2 cellular contexts compared by ENCODE assay signal in the genomic region with DNA sequence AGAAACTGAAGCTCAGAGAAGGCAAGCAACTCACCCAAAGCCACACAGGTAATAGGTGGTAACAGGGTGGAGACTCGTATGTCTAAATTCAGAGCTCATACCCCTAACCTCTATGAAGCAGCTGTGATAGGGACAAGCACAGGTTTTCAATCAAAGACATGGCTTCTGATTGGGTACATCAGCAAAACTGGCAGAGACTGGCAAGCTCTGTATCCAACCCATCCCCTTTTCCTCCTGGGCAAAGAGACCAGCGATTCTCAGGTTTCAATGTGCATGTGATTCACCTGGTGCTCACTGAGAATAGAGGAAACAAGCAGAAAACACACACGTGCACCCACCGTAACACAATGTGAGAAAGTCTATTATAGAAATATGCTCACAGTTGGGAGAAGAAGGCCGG.
TF ChIP-seq lines count a peak whose summit lies in the region.

No MANE protein-coding gene starts in this region.

TF ChIP-seq in GM23338, 12 proteins besides CTCF, POLR2A, EP300 and RAD21:
- TF ChIP-seq ZNF331 (CRISPR knock-in tag; IDR thresholded peaks at IDR 0.05; ENCODE audit: low read depth) = no peak
- TF ChIP-seq CREB1 (CRISPR knock-in tag; IDR thresholded peaks at IDR 0.05; ENCODE audit: low read depth) = no peak

TF ChIP-seq in H1, 55 proteins besides CTCF, POLR2A, EP300 and RAD21:
- no peak for TF ChIP-seq BACH1 (IDR thresholded peaks at IDR 0.05; ENCODE audit: low read length)
- TF ChIP-seq RXRA (IDR thresholded peaks at IDR 0.05; ENCODE audit: insufficient read depth, low read depth, low read length) = no peak
- TF ChIP-seq SP1 (IDR thresholded peaks at IDR 0.05; ENCODE audit: low read depth, low read length) = 0 out of 2 replicates have a peak, but pooled peaks have one; percentile 47
- TF ChIP-seq, protein P1, sequence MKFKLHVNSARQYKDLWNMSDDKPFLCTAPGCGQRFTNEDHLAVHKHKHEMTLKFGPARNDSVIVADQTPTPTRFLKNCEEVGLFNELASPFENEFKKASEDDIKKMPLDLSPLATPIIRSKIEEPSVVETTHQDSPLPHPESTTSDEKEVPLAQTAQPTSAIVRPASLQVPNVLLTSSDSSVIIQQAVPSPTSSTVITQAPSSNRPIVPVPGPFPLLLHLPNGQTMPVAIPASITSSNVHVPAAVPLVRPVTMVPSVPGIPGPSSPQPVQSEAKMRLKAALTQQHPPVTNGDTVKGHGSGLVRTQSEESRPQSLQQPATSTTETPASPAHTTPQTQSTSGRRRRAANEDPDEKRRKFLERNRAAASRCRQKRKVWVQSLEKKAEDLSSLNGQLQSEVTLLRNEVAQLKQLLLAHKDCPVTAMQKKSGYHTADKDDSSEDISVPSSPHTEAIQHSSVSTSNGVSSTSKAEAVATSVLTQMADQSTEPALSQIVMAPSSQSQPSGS (IDR thresholded peaks at IDR 0.05; ENCODE audit: low read length) = no peak
